Comparison of ENCODE assay signal across 23 cellular contexts in genomic region chr18:76985156-76985950, GRCh38.
"Had no signal": no experiment of that assay in that cellular context is flagged by ENCODE, and none has a peak within 500 bp of the region (broad histone marks: within the 10 kb centered on the region; RNA-seq: fewer than 3 reads in every experiment).

No MANE protein-coding gene starts in this region.

- H3K27me3 ChIP-seq: cardiac muscle cell, gastrocnemius medialis, heart right ventricle, pancreas, right lobe of liver, thyroid gland had no signal

- H3K4me3 ChIP-seq: cardiac muscle cell, gastrocnemius medialis, heart right ventricle, mucosa of descending colon, pancreas, right lobe of liver, SK-N-MC, thyroid gland had no signal

- H3K36me3 ChIP-seq: cardiac muscle cell, gastrocnemius medialis, heart right ventricle, pancreas, right lobe of liver, thyroid gland had no signal

- DNase-seq: activated B cell treated with CpG ODN at 0.5 μM for 24 hours; activated CD4-positive, alpha-beta T cell treated with anti-CD3 and anti-CD28 coated beads, Interleukin-2, amount 10 ng/mL, durations not matched to agents 24 days and 14 days; activated naive CD4-positive, alpha-beta T cell treated with Interleukin-2 at 50 U/mL for 16 hours; activated naive CD8-positive, alpha-beta T cell treated with anti-CD3 and anti-CD28 coated beads, Interleukin-2, amount 10 ng/mL, durations not matched to agents 7 days and 5 days; activated T-cell treated with anti-CD3 and anti-CD28 coated beads for 4 hours; amygdala; gastrocnemius medialis; heart right ventricle; kidney glomerular epithelial cell; left ventricle myocardium superior; mesenchymal stem cell; mucosa of descending colon; naive B cell; small intestine; stimulated activated CD4-positive, alpha-beta T cell treated with anti-CD3 and anti-CD28 coated beads, Interleukin-4, amount 100 ng/mL, for 24 hours; stimulated activated naive CD4-positive, alpha-beta T cell; thyroid gland had no signal

- H3K4me1 ChIP-seq: gastrocnemius medialis had no signal

- ATAC-seq: activated T-helper 17 cell treated with anti-CD3 and anti-CD28 coated beads, Interleukin-2, amount 50 U/mL, for 72 hours; esophagus mucosa; gastrocnemius medialis; left ventricle myocardium superior; mucosa of descending colon; pancreas; right lobe of liver had no signal

- H3K9me3 ChIP-seq: gastrocnemius medialis, heart right ventricle, mucosa of descending colon, pancreas, right lobe of liver, thyroid gland had no signal

- H3K27ac ChIP-seq: cardiac muscle cell, gastrocnemius medialis, pancreas, right lobe of liver, SK-N-MC, thyroid gland had no signal
